ENCODE assay signal across 30 cellular contexts in genomic region chr17:5560361-5560988, GRCh38.
"Had no signal": no experiment of that assay in that cellular context is flagged by ENCODE, and none has a peak within 500 bp of the region (broad histone marks: within the 10 kb centered on the region; RNA-seq: fewer than 3 reads in every experiment).

No MANE protein-coding gene starts in this region.

- ATAC-seq: activated T-cell treated with anti-CD3 and anti-CD28 coated beads, Interleukin-2, amount 50 U/mL, for 72 hours; esophagus mucosa; foreskin keratinocyte; heart left ventricle; left lung; mucosa of descending colon; pancreas; sciatic nerve had no signal

- H3K9me3 Mint-ChIP-seq: activated CD4-positive, alpha-beta memory T cell treated with anti-CD3 and anti-CD28 coated beads for 36 hours; activated CD4-positive, alpha-beta T cell treated with anti-CD3 and anti-CD28 coated beads, Interleukin-2, amount 10 ng/mL, durations not matched to agents 24 days and 14 days; dendritic cell treated with granulocyte-macrophage colony-stimulating factor and Interleukin-4, amounts not matched to agents 40 ng/mL and 50 ng/mL, for 4 days; endodermal cell had no signal

- H3K27ac Mint-ChIP-seq: activated CD4-positive, alpha-beta memory T cell treated with anti-CD3 and anti-CD28 coated beads for 36 hours; activated CD4-positive, alpha-beta T cell treated with anti-CD3 and anti-CD28 coated beads, Interleukin-2, amount 10 ng/mL, durations not matched to agents 24 days and 14 days; activated T-cell treated with anti-CD3 and anti-CD28 coated beads, Interleukin-2, amount 50 U/mL, for 72 hours; dendritic cell treated with granulocyte-macrophage colony-stimulating factor and Interleukin-4, amounts not matched to agents 40 ng/mL and 50 ng/mL, for 4 days; endodermal cell; nephron had no signal

- H3K4me3 ChIP-seq: heart left ventricle, left lung, lung, mucosa of descending colon, pancreas, prostate gland, skin epidermis, stomach, thyroid gland, upper lobe of left lung had no signal

- H3K27ac ChIP-seq: brain microvascular endothelial cell, foreskin keratinocyte, heart left ventricle, left lung, neutrophil, pancreas, prostate gland, skin epidermis, stomach, thyroid gland, upper lobe of left lung, VCaP had no signal

- DNase-seq: activated CD4-positive, alpha-beta memory T cell treated with anti-CD3 and anti-CD28 coated beads for 36 hours; activated CD4-positive, alpha-beta T cell treated with anti-CD3 and anti-CD28 coated beads, Interleukin-2, amount 10 ng/mL, durations not matched to agents 24 days and 14 days; activated CD8-positive, alpha-beta memory T cell treated with anti-CD3 and anti-CD28 coated beads, Interleukin-2, amount 50 U/mL, for 4 hours; activated naive CD4-positive, alpha-beta T cell treated with anti-CD3 and anti-CD28 coated beads, Interleukin-2, amount 50 U/mL, for 16 hours; activated T-cell treated with anti-CD3 and anti-CD28 coated beads, Interleukin-2, amount 50 U/mL, for 72 hours; amniotic stem cell; brain microvascular endothelial cell; endodermal cell; foreskin keratinocyte; heart left ventricle; hypothalamus; left lung; mesendoderm; mucosa of descending colon; pancreas; retina; stimulated activated CD4-positive, alpha-beta T cell treated with anti-CD3 and anti-CD28 coated beads, Interleukin-12 subunit alpha, Interleukin-12 subunit beta, amount 100 ng/mL, for 4 hours; stimulated activated CD4-positive, alpha-beta T cell treated with anti-CD3 and anti-CD28 coated beads, Interleukin-4, amount 100 ng/mL, for 1 hour; stomach; thyroid gland; upper lobe of left lung had no signal

- H3K4me3 Mint-ChIP-seq: activated CD4-positive, alpha-beta memory T cell treated with anti-CD3 and anti-CD28 coated beads for 36 hours; activated CD4-positive, alpha-beta T cell treated with anti-CD3 and anti-CD28 coated beads, Interleukin-2, amount 10 ng/mL, durations not matched to agents 24 days and 14 days; activated T-cell treated with anti-CD3 and anti-CD28 coated beads, Interleukin-2, amount 50 U/mL, for 72 hours; dendritic cell treated with granulocyte-macrophage colony-stimulating factor and Interleukin-4, amounts not matched to agents 40 ng/mL and 50 ng/mL, for 4 days; endodermal cell; nephron had no signal

- H3K36me3 ChIP-seq: brain microvascular endothelial cell, pancreas, prostate gland had no signal

- H3K4me1 Mint-ChIP-seq: endodermal cell, nephron had no signal

- H3K4me1 ChIP-seq: heart left ventricle, left lung, pancreas, prostate gland, stomach, thyroid gland had no signal

- H3K27me3 Mint-ChIP-seq: activated CD4-positive, alpha-beta memory T cell treated with anti-CD3 and anti-CD28 coated beads for 36 hours; activated CD4-positive, alpha-beta T cell treated with anti-CD3 and anti-CD28 coated beads, Interleukin-2, amount 10 ng/mL, durations not matched to agents 24 days and 14 days; dendritic cell treated with granulocyte-macrophage colony-stimulating factor and Interleukin-4, amounts not matched to agents 40 ng/mL and 50 ng/mL, for 4 days had no signal

- H3K9me3 ChIP-seq: left lung, mucosa of descending colon, neutrophil, pancreas, prostate gland, stomach, thyroid gland, upper lobe of left lung had no signal

- H3K27me3 ChIP-seq: brain microvascular endothelial cell, foreskin keratinocyte, heart left ventricle, left lung, neutrophil, pancreas, stomach, thyroid gland, upper lobe of left lung had no signal
